1 cellular context compared by ENCODE assay signal in the genomic region with DNA sequence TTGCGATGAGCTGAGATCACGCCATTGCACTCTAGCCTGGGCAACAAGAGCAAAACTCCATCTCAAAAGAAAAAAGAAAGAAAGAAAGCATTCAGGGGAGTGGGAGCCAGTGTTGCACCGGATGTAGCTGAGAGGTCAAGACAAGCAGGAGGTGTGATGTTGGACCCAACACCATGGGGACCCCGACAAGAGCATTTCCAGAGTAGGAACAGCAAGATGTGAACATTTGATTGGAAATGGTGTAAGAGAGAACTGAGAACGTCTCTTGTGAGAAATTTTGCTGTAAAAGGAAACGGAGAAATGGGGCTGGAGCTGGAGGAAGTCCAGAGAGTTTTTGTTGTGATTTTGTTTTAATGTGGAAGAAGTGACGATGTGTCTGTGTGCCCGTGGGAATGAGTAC.
TF ChIP-seq lines count a peak whose summit lies in the region.

No MANE protein-coding gene starts in this region.

TF ChIP-seq in K562, 482 proteins besides CTCF, POLR2A, EP300 and RAD21:
- no peak for TF ChIP-seq SPI1 (IDR thresholded peaks at IDR 0.05; ENCODE audit: borderline replicate concordance, low read depth, low read length)
- TF ChIP-seq MTA2 (IDR thresholded peaks at IDR 0.05; ENCODE audit: low read depth): no peak
- TF ChIP-seq NUFIP1 (IDR thresholded peaks at IDR 0.05; ENCODE audit: partially characterized antibody): no peak
- no peak for TF ChIP-seq FOXA1 (IDR thresholded peaks at IDR 0.05; ENCODE audit: borderline replicate concordance)
- TF ChIP-seq BRD4 (IDR thresholded peaks at IDR 0.05): no peak
- no peak for TF ChIP-seq XRCC3 (IDR thresholded peaks at IDR 0.05)
- no peak for TF ChIP-seq MEF2D (tag; conservative IDR thresholded peaks at IDR 0.05; ENCODE audit: low read depth)
- TF ChIP-seq, protein P1, sequence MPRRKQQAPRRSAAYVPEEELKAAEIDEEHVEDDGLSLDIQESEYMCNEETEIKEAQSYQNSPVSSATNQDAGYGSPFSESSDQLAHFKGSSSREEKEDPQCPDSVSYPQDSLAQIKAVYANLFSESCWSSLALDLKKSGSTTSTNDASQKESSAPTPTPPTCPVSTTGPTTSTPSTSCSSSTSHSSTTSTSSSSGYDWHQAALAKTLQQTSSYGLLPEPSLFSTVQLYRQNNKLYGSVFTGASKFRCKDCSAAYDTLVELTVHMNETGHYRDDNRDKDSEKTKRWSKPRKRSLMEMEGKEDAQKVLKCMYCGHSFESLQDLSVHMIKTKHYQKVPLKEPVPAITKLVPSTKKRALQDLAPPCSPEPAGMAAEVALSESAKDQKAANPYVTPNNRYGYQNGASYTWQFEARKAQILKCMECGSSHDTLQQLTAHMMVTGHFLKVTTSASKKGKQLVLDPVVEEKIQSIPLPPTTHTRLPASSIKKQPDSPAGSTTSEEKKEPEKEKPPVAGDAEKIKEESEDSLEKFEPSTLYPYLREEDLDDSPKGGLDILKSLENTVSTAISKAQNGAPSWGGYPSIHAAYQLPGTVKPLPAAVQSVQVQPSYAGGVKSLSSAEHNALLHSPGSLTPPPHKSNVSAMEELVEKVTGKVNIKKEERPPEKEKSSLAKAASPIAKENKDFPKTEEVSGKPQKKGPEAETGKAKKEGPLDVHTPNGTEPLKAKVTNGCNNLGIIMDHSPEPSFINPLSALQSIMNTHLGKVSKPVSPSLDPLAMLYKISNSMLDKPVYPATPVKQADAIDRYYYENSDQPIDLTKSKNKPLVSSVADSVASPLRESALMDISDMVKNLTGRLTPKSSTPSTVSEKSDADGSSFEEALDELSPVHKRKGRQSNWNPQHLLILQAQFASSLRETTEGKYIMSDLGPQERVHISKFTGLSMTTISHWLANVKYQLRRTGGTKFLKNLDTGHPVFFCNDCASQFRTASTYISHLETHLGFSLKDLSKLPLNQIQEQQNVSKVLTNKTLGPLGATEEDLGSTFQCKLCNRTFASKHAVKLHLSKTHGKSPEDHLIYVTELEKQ (CRISPR knock-in tag; IDR thresholded peaks at IDR 0.05): no peak
- no peak for TF ChIP-seq E2F8 (IDR thresholded peaks at IDR 0.05; ENCODE audit: low read depth, partially characterized antibody)
TF ChIP-seq in K562: peak in this region for 0.
